Comparison of ENCODE assay signal across 31 cellular contexts in the genomic region with DNA sequence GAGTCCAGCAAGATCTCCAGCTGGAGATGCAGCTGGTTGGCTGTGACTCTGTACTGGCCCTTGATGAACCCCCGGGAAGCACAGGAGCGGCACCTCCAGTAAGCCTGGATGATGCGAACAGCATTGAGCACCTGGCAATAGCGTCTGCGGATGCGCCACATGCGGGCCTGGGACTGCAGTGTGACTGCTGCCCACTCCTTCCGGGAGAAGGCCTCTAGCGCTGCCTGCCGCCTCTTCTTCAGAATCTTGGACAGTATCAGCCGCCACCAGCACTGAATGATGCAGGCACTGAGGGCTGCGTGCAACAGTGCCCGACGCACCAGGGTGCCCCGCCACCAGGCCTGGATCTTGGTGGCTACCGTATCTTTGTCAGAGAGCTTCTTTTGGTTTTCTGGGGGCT. TPM values are rescaled to one million over a fixed set of nuclear protein-coding genes. Genes with fewer than 3 reads are reported as not detected.
"Had no signal": no experiment of that assay in that cellular context is flagged by ENCODE, and none has a peak within 500 bp of the region (broad histone marks: within the 10 kb centered on the region; RNA-seq: fewer than 3 reads in every experiment).

No MANE protein-coding gene starts in this region.

- H3K27me3 ChIP-seq: ascending aorta, cardiac muscle cell had no signal

- DNase-seq: activated B cell treated with CpG ODN at 0.5 μM for 24 hours; activated CD4-positive, alpha-beta memory T cell treated with anti-CD3 and anti-CD28 coated beads for 36 hours; activated CD4-positive, alpha-beta T cell treated with anti-CD3 and anti-CD28 coated beads for 4 hours; activated CD4-positive, alpha-beta T cell treated with anti-CD3 and anti-CD28 coated beads, Interleukin-2, amount 10 ng/mL, durations not matched to agents 24 days and 14 days; activated CD4-positive, alpha-beta T cell treated with anti-CD3 and anti-CD28 coated beads, Interleukin-2, amount 50 U/mL, for 1 hour; activated CD4-positive, alpha-beta T cell treated with anti-CD3 and anti-CD28 coated beads, Interleukin-2, amount 50 U/mL, for 4 hours; activated CD4-positive, CD25-positive, alpha-beta regulatory T cell treated with anti-CD3 and anti-CD28 coated beads, Interleukin-2, amount 50 U/mL, for 72 hours; activated CD8-positive, alpha-beta memory T cell treated with anti-CD3 and anti-CD28 coated beads, Interleukin-2, amount 50 U/mL, for 4 hours; activated CD8-positive, alpha-beta T cell treated with anti-CD3 and anti-CD28 coated beads for 36 hours; activated effector memory CD4-positive, alpha-beta T cell treated with Interleukin-2 at 50 U/mL for 16 hours; activated gamma-delta T cell; activated naive CD4-positive, alpha-beta T cell treated with anti-CD3 and anti-CD28 coated beads, Interleukin-2, amount 10 ng/mL, durations not matched to agents 7 days and 5 days; activated naive CD4-positive, alpha-beta T cell treated with Interleukin-2 at 50 U/mL for 16 hours; activated naive CD8-positive, alpha-beta T cell treated with anti-CD3 and anti-CD28 coated beads, Interleukin-2, amount 10 ng/mL, durations not matched to agents 7 days and 5 days; activated naive CD8-positive, alpha-beta T cell treated with anti-CD3 and anti-CD28 coated beads, Interleukin-2, amount 50 U/mL, for 24 hours; activated T-cell treated with anti-CD3 and anti-CD28 coated beads, Interleukin-2, amount 50 U/mL, for 24 hours; activated T-cell treated with anti-CD3 and anti-CD28 coated beads, Interleukin-2, amount 50 U/mL, for 48 hours; amygdala; anterior cingulate cortex; caudate nucleus; T-helper 1 cell; T-helper 2 cell; T-helper 9 cell had no signal

- H3K9me3 ChIP-seq: ascending aorta had no signal

- H3K4me1 ChIP-seq: ascending aorta had no signal

- H3K4me3 ChIP-seq: ascending aorta, cardiac muscle cell had no signal

- H3K36me3 ChIP-seq: ascending aorta, cardiac muscle cell had no signal

- H3K27ac ChIP-seq: ascending aorta, cardiac muscle cell, VCaP had no signal

- FAIRE-seq: bronchial epithelial cell, TTC549 had no signal

RNA-seq across cellular contexts. Expression of a gene that starts 8.2 kb away (rescaled TPM):
- total RNA-seq: activated B cell treated with CpG ODN at 0.5 μM for 24 hours; activated CD4-positive, alpha-beta memory T cell treated with anti-CD3 and anti-CD28 coated beads for 36 hours; activated CD4-positive, alpha-beta T cell treated with anti-CD3 and anti-CD28 coated beads, Interleukin-2, amount 10 ng/mL, durations not matched to agents 24 days and 14 days; activated CD8-positive, alpha-beta memory T cell treated with anti-CD3 and anti-CD28 coated beads for 36 hours; activated CD8-positive, alpha-beta T cell treated with anti-CD3 and anti-CD28 coated beads for 36 hours; activated naive CD8-positive, alpha-beta T cell treated with anti-CD3 and anti-CD28 coated beads, Interleukin-2, amount 10 ng/mL, durations not matched to agents 7 days and 5 days; activated T-helper 2 cell treated with anti-CD3 and anti-CD28 coated beads, Interferon-gamma antibody, Interleukin-2, Interleukin-4, amounts not matched to agents 10 μg/mL and 5 μg/mL and 100 μg/mL, durations not matched to agents 14 hours and 24 hours and 36 hours; ascending aorta; bronchial epithelial cell; cardiac muscle cell had no signal
- polyA plus RNA-seq: adipose tissue, cardiac muscle cell had no signal

RNA-seq across cellular contexts. Expression of a gene that starts 19.5 kb away (rescaled TPM):
- total RNA-seq: activated B cell treated with CpG ODN at 0.5 μM for 24 hours; activated CD4-positive, alpha-beta memory T cell treated with anti-CD3 and anti-CD28 coated beads for 36 hours; activated CD4-positive, alpha-beta T cell treated with anti-CD3 and anti-CD28 coated beads, Interleukin-2, amount 10 ng/mL, durations not matched to agents 24 days and 14 days; activated CD8-positive, alpha-beta memory T cell treated with anti-CD3 and anti-CD28 coated beads for 36 hours; activated CD8-positive, alpha-beta T cell treated with anti-CD3 and anti-CD28 coated beads for 36 hours; activated naive CD8-positive, alpha-beta T cell treated with anti-CD3 and anti-CD28 coated beads, Interleukin-2, amount 10 ng/mL, durations not matched to agents 7 days and 5 days; activated T-helper 2 cell treated with anti-CD3 and anti-CD28 coated beads, Interferon-gamma antibody, Interleukin-2, Interleukin-4, amounts not matched to agents 10 μg/mL and 5 μg/mL and 100 μg/mL, durations not matched to agents 14 hours and 24 hours and 36 hours; ascending aorta; cardiac muscle cell had no signal
- polyA plus RNA-seq: adipose tissue, cardiac muscle cell had no signal

RNA-seq across cellular contexts. Expression of a gene that starts 33.5 kb away (rescaled TPM):
- total RNA-seq: activated B cell treated with CpG ODN at 0.5 μM for 24 hours; activated CD4-positive, alpha-beta memory T cell treated with anti-CD3 and anti-CD28 coated beads for 36 hours; activated CD4-positive, alpha-beta T cell treated with anti-CD3 and anti-CD28 coated beads, Interleukin-2, amount 10 ng/mL, durations not matched to agents 24 days and 14 days; activated CD8-positive, alpha-beta memory T cell treated with anti-CD3 and anti-CD28 coated beads for 36 hours; activated CD8-positive, alpha-beta T cell treated with anti-CD3 and anti-CD28 coated beads for 36 hours; activated naive CD8-positive, alpha-beta T cell treated with anti-CD3 and anti-CD28 coated beads, Interleukin-2, amount 10 ng/mL, durations not matched to agents 7 days and 5 days; activated T-helper 2 cell treated with anti-CD3 and anti-CD28 coated beads, Interferon-gamma antibody, Interleukin-2, Interleukin-4, amounts not matched to agents 10 μg/mL and 5 μg/mL and 100 μg/mL, durations not matched to agents 14 hours and 24 hours and 36 hours; ascending aorta; bronchial epithelial cell; cardiac muscle cell had no signal
- polyA plus RNA-seq: adipose tissue, cardiac muscle cell had no signal
